7 cellular contexts compared by ENCODE assay signal in the genomic region with DNA sequence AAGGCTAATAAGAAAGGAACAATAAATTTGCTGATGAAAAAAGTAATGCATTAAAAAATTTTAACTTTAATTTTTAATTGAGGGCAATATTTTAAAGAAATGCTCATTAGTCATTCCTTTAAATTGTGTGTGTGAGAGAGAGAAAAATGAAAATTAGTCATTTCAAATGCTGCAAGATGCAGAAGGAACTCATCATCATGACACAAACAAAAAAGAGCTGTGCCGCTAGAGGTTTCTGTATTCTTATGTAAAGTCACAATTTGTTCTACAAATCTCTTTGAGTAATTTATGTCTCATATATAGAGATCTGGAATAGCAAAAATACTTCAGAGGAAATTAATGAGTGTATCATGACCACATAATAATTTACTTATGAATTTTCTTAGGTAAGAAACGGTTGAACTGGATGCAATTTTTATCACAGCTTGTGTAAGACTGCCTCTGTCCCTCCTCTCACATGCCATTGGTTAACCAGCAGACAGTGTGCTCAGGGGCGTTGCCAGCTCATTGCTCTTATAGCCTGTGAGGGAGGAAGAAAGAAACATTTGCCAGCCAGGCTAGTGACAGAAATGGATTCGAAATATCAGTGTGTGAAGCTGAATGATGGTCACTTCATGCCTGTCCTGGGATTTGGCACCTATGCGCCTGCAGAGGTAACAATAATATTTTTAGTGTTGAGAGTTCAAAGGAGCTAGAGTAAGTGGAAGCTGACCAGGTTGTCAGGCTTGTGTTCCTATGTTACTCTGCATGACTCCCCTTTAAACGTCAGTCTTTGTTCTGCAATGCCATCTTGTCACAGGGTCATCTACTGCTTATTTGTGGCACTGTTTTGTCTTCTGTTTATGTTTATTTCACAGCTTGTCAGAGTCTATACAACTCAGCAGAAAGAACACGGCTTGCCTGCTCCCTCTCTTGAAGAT. TPM values are rescaled to one million over a fixed set of nuclear protein-coding genes. Genes with fewer than 3 reads are reported as not detected.
DNase-seq lines count a peak whose midpoint lies in the region; ATAC-seq, FAIRE-seq and TF ChIP-seq lines count a peak whose summit lies in the region.
"Not testable (repeated sequence)": the region's sequence is repeated elsewhere in the genome, so short reads cannot be mapped to it uniquely, and the experiment has no call there.

AKR1C1 (plus strand) TSS at position 540 of the 920 bp plus-strand sequence; CDS start at position 570, 30 bp downstream.

- not testable (repeated sequence) for H3K27me3 Mint-ChIP-seq in MCF 10A (ENCODE audit: insufficient read depth, unreplicated experiment)

- not testable (repeated sequence) for H4K20me1 ChIP-seq in PC-9 (ENCODE audit: insufficient read depth)

- not testable (repeated sequence) for H3K4me1 ChIP-seq in PC-9 (replicated peaks; ENCODE audit: insufficient read depth); right cardiac atrium (ENCODE audit: control insufficient read depth, insufficient read depth, low read length); muscle layer of duodenum (ENCODE audit: control insufficient read depth in 1 of 2, insufficient read depth in 2 of 2, low read length in 2 of 2); small intestine (ENCODE audit: control insufficient read depth in 2 of 2, insufficient read depth in 1 of 2, low read depth in 1 of 2, low read length in 1 of 2)
- H3K4me1 ChIP-seq in esophagus squamous epithelium, result peaks cover 0 to 24% (median 4%) of the 10 kb centered on the region in 3 donors

- not testable (repeated sequence) for H3F3A ChIP-seq in PC-9 (ENCODE audit: insufficient read depth, low read depth)

- not testable (repeated sequence) for H3K27me3 ChIP-seq in PC-9 (ENCODE audit: insufficient read depth, low read depth); esophagus squamous epithelium; right cardiac atrium (ENCODE audit: control insufficient read depth, insufficient read depth); muscle layer of duodenum (ENCODE audit: low read depth, low read length); small intestine (ENCODE audit: control insufficient read depth in 2 of 2, insufficient read depth in 2 of 2, low read length in 2 of 2)

- H3K9me3 ChIP-seq in PC-9 (ENCODE audit: insufficient read depth, low read depth); esophagus squamous epithelium; right cardiac atrium (ENCODE audit: control insufficient read depth, low read length); muscle layer of duodenum (ENCODE audit: control insufficient read depth in 1 of 2, low read length in 2 of 2); small intestine (ENCODE audit: control insufficient read depth, low read depth): not testable (repeated sequence)

- not testable (repeated sequence) for H3K4me1 Mint-ChIP-seq in MCF 10A (ENCODE audit: insufficient read depth, unreplicated experiment)

- DNase-seq in H54 (ENCODE audit: insufficient read length, low spot score); esophagus squamous epithelium (lab: John Stamatoyannopoulos, UW); right cardiac atrium: not testable (repeated sequence)
- DNase-seq in PC-9 (peak in 1 of 2 experiments; percentile 80), MCF 10A (ENCODE audit: unreplicated experiment) (peak; percentile 51), small intestine (peak; percentile 56)

- POLR2A ChIA-PET in PC-9 (lab: Charles Lee; ENCODE audit: unreplicated experiment), result interaction anchor here (0.6 to 1.1 kb wide), 14 partner anchors 15 to 485 kb away, joined by 3 to 24 read pairs (median 6); no protein-coding TSS in a partner anchor
- POLR2A ChIA-PET in MCF 10A (lab: Yijun Ruan, JAX), result interaction anchor here (0.7 to 1.9 kb wide), 6 partner anchors 15 to 133 kb away, joined by 3 to 12 read pairs (median 4); partner anchors contain the start of gene AKR1C3

- CTCF ChIA-PET in PC-9 (lab: Charles Lee) (interaction anchor here (0.9 kb wide), 1 partner anchor 113 kb away, joined by 3 read pairs; no protein-coding TSS in a partner anchor), MCF 10A (lab: Yijun Ruan, JAX) (interaction anchor here (2.3 kb wide), 1 partner anchor 113 kb away, joined by 13 read pairs; no protein-coding TSS in a partner anchor)

- FAIRE-seq in H54 (lab: Jason Lieb, UNC) (peak; percentile 95), small intestine (lab: Jason Lieb, UNC) (peak; percentile 73)

- BruUV-seq in PC-9 (replicated peaks; lab: Mats Ljungman, UMichigan) (TSS peak; percentile 86), MCF 10A (replicated peaks; lab: Mats Ljungman, UMichigan) (TSS peak; percentile 87)

- not testable (repeated sequence) for H3K36me3 Mint-ChIP-seq in MCF 10A (ENCODE audit: insufficient read depth, unreplicated experiment)

- peak within 1 kb of the TSS; percentile 52 for H3K4me3 Mint-ChIP-seq in MCF 10A (ENCODE audit: unreplicated experiment)

- H2AFZ ChIP-seq in PC-9, result not testable (repeated sequence)

- peak within 1 kb of the TSS; percentile 59 for H3K27ac Mint-ChIP-seq in MCF 10A (ENCODE audit: low read depth, unreplicated experiment)

- H3K4me2 ChIP-seq in PC-9, result peak within 1 kb of the TSS; percentile 71

- peak within 1 kb of the TSS; percentile 80 for H3K27ac ChIP-seq in PC-9
- H3K27ac ChIP-seq in esophagus squamous epithelium, result peak within 1 kb of the TSS; percentile 34 to 80 (median 58)
- H3K27ac ChIP-seq in right cardiac atrium (ENCODE audit: low read length); small intestine (ENCODE audit: low read depth in 1 of 2, low read length in 1 of 2): not testable (repeated sequence)
- H3K27ac ChIP-seq in muscle layer of duodenum (ENCODE audit: low read length), result peak within 1 kb of the TSS; percentile 20

- peak; percentile 99 for ATAC-seq in right cardiac atrium

- 22 to 32% methylated on average over 3 to 4 of the region's 7 CpGs for WGBS in esophagus squamous epithelium, 2 donors
- WGBS in right cardiac atrium, result 31% methylated on average over 6 of the region's 7 CpGs
- WGBS in small intestine, 3 donors, result 10 to 33% (median 30%) methylated on average over 5 to 6 of the region's 7 CpGs

- not testable (repeated sequence) for H3K9me2 ChIP-seq in PC-9 (ENCODE audit: insufficient read depth)

- H3K36me3 ChIP-seq in PC-9 (ENCODE audit: low read depth); esophagus squamous epithelium; muscle layer of duodenum (ENCODE audit: control insufficient read depth in 1 of 2, insufficient read depth in 2 of 2, low read length in 2 of 2); small intestine (ENCODE audit: control insufficient read depth in 2 of 2, insufficient read depth in 2 of 2, low read length in 2 of 2): not testable (repeated sequence)

- peaks cover 38% of the 10 kb centered on the region for H3K79me2 ChIP-seq in PC-9 (ENCODE audit: low read depth)

- TF ChIP-seq CTCF in PC-9 (conservative IDR thresholded peaks at IDR 0.05); MCF 10A (IDR thresholded peaks at IDR 0.05; ENCODE audit: unreplicated experiment); esophagus squamous epithelium (IDR thresholded peaks at IDR 0.05): not testable (repeated sequence)

- intact Hi-C loops in PC-9 (cut with micrococcal nuclease; ENCODE audit: unreplicated experiment), result loop anchor here (5.0 kb wide), 1 partner anchor 96 kb away; no protein-coding TSS in a partner anchor
- intact Hi-C loops in MCF 10A (cut with micrococcal nuclease); esophagus squamous epithelium (cut with DNase I): not testable (repeated sequence)
- intact Hi-C loops in right cardiac atrium (cut with DNase I), result loop anchor here in 1 of 4 donors (5.0 kb wide), 1 partner anchor 39 kb away; the partner anchor contains the start of gene AKR1C2

- not testable (repeated sequence) for H3K9me3 Mint-ChIP-seq in MCF 10A (ENCODE audit: unreplicated experiment)

- H3K4me3 ChIP-seq in PC-9, result peak within 1 kb of the TSS; percentile 64
- peak within 1 kb of the TSS; percentile 24 to 62 (median 44) for H3K4me3 ChIP-seq in esophagus squamous epithelium
- peak within 1 kb of the TSS; percentile 74 for H3K4me3 ChIP-seq in right cardiac atrium (ENCODE audit: low read length)
- H3K4me3 ChIP-seq in muscle layer of duodenum (ENCODE audit: low read depth in 1 of 2, low read length in 2 of 2), result peak within 1 kb of the TSS; percentile 32 to 38
- not testable (repeated sequence) for H3K4me3 ChIP-seq in small intestine (ENCODE audit: low read depth in 1 of 2, low read length in 2 of 2)

- not testable (repeated sequence) for TF ChIP-seq POLR2A in H54 (IDR thresholded peaks at IDR 0.05; ENCODE audit: low read depth, low read length)
- peak in 2 of 4 donors; percentile 43 to 50 for TF ChIP-seq POLR2A in esophagus squamous epithelium (IDR thresholded peaks at IDR 0.05)

RNA-seq across cellular contexts. Expression of gene AKR1C1, which starts in this region (rescaled TPM):
- total RNA-seq in PC-9 (2021) (1,253 and 1,313 TPM in 2 replicates), MCF 10A (2022) (4.3 and 6.2 TPM in 2 replicates), esophagus squamous epithelium (100 to 1,000 TPM; 166 to 232 (median 195) TPM), right cardiac atrium (100 to 1,000 TPM in 3 of 4 donors, 10 to 100 TPM in 1; 51.5 to 176 (median 159) TPM)
- polyA plus RNA-seq in right cardiac atrium (99.1 TPM), small intestine (10 to 100 TPM; 12.2 to 68.0 (median 37.6) TPM)
